ENCODE assay signal across 1 cellular context in genomic region chr14:104014764-104015163, GRCh38.
TF ChIP-seq lines count a peak whose summit lies in the region.

No MANE protein-coding gene starts in this region.

TF ChIP-seq in WTC11, 78 proteins besides CTCF, POLR2A, EP300 and RAD21 (continued from another document):
- TF ChIP-seq ZNF532 (CRISPR knock-in tag; IDR thresholded peaks at IDR 0.05; ENCODE audit: borderline replicate concordance) (no peak), ZNF281 (CRISPR knock-in tag; IDR thresholded peaks at IDR 0.05) (no peak), KAT7 (CRISPR knock-in tag; IDR thresholded peaks at IDR 0.05; ENCODE audit: borderline replicate concordance) (no peak), MAX (CRISPR knock-in tag; IDR thresholded peaks at IDR 0.05) (no peak)
- TF ChIP-seq, protein P1, sequence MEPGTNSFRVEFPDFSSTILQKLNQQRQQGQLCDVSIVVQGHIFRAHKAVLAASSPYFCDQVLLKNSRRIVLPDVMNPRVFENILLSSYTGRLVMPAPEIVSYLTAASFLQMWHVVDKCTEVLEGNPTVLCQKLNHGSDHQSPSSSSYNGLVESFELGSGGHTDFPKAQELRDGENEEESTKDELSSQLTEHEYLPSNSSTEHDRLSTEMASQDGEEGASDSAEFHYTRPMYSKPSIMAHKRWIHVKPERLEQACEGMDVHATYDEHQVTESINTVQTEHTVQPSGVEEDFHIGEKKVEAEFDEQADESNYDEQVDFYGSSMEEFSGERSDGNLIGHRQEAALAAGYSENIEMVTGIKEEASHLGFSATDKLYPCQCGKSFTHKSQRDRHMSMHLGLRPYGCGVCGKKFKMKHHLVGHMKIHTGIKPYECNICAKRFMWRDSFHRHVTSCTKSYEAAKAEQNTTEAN (CRISPR knock-in tag; IDR thresholded peaks at IDR 0.05): no peak
- TF ChIP-seq, protein P2, sequence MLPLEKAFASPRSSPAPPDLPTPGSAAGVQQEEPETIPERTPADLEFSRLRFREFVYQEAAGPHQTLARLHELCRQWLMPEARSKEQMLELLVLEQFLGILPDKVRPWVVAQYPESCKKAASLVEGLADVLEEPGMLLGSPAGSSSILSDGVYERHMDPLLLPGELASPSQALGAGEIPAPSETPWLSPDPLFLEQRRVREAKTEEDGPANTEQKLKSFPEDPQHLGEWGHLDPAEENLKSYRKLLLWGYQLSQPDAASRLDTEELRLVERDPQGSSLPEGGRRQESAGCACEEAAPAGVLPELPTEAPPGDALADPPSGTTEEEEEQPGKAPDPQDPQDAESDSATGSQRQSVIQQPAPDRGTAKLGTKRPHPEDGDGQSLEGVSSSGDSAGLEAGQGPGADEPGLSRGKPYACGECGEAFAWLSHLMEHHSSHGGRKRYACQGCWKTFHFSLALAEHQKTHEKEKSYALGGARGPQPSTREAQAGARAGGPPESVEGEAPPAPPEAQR (CRISPR knock-in tag; IDR thresholded peaks at IDR 0.05): no peak
- TF ChIP-seq, protein P3, sequence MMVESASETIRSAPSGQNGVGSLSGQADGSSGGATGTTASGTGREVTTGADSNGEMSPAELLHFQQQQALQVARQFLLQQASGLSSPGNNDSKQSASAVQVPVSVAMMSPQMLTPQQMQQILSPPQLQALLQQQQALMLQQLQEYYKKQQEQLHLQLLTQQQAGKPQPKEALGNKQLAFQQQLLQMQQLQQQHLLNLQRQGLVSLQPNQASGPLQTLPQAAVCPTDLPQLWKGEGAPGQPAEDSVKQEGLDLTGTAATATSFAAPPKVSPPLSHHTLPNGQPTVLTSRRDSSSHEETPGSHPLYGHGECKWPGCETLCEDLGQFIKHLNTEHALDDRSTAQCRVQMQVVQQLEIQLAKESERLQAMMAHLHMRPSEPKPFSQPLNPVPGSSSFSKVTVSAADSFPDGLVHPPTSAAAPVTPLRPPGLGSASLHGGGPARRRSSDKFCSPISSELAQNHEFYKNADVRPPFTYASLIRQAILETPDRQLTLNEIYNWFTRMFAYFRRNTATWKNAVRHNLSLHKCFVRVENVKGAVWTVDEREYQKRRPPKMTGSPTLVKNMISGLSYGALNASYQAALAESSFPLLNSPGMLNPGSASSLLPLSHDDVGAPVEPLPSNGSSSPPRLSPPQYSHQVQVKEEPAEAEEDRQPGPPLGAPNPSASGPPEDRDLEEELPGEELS (CRISPR knock-in tag; IDR thresholded peaks at IDR 0.05): no peak
- TF ChIP-seq, protein P4, sequence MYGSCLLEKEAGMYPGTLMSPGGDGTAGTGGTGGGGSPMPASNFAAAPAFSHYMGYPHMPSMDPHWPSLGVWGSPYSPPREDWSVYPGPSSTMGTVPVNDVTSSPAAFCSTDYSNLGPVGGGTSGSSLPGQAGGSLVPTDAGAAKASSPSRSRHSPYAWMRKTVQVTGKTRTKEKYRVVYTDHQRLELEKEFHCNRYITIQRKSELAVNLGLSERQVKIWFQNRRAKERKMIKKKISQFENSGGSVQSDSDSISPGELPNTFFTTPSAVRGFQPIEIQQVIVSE (CRISPR knock-in tag; IDR thresholded peaks at IDR 0.05; ENCODE audit: borderline replicate concordance): no peak
